Comparison of ENCODE assay signal across 1 cellular context in the genomic region with DNA sequence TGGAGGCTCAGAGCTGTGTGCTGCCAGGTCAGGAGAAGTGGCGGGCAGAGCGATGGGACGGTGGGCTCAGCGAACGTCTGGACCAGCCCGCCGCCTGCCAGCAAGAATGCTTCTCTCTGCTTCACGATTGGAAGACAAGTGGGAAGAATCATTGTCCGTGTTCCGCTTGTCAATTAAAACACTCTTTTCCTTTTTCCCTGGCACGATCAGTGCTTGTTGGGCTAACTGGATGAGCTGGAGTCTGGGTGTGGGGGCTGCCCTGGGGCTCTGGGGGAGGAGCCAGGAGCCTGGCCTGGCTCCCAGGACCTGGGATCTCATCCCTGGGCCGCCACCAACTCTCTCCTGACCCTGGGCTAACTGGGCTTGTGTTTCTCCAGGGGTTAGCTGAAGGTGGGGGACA.
TF ChIP-seq lines count a peak whose summit lies in the region.

No MANE protein-coding gene starts in this region.

TF ChIP-seq in endothelial cell of umbilical vein, 7 proteins besides CTCF, POLR2A, EP300 and RAD21 (continued from another document):
- TF ChIP-seq, protein P1, sequence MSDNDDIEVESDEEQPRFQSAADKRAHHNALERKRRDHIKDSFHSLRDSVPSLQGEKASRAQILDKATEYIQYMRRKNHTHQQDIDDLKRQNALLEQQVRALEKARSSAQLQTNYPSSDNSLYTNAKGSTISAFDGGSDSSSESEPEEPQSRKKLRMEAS (IDR thresholded peaks at IDR 0.05; ENCODE audit: insufficient read depth, insufficient read length), result no peak
- TF ChIP-seq GATA2 (IDR thresholded peaks at IDR 0.05; ENCODE audit: insufficient read depth, insufficient read length, low read depth, low read length), result no peak
- no peak for TF ChIP-seq EZH2 (IDR thresholded peaks at IDR 0.05; ENCODE audit: borderline replicate concordance, low read depth, low read length, severe bottlenecking)
- no peak for TF ChIP-seq JUN (IDR thresholded peaks at IDR 0.05; ENCODE audit: borderline replicate concordance, insufficient read depth, insufficient read length, low read depth)
TF ChIP-seq in endothelial cell of umbilical vein: peak in this region for 0.
